8 cellular contexts compared by ENCODE assay signal in the genomic region with DNA sequence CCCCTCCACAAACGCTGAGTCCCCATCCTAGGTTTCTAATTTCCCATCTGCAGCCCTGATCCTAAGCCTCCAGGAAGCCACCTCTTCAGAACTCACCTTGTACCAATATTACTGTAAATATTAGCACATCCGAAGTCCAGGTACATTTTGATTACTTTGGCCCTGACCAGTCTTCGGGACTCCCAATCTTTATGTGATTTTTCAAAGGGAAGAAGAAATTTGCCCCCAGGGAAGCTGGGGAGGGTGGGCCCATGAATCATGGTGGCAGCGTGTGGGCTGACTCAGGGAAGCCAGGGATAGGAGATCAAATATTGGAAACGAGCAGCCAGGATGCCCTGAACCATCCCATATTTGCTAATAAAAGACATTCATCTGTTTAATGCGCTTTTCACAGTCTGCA.
"Had no signal": no experiment of that assay in that cellular context is flagged by ENCODE, and none has a peak within 500 bp of the region (broad histone marks: within the 10 kb centered on the region; RNA-seq: fewer than 3 reads in every experiment).

No MANE protein-coding gene starts in this region.

- H3K4me3 ChIP-seq: esophagus muscularis mucosa, mucosa of descending colon, tibial nerve had no signal

- H3K4me3 Mint-ChIP-seq: activated CD4-positive, alpha-beta memory T cell treated with anti-CD3 and anti-CD28 coated beads for 36 hours; activated naive CD8-positive, alpha-beta T cell treated with anti-CD3 and anti-CD28 coated beads for 36 hours; stimulated activated memory B cell treated with anti-CD40 and anti-IgM and Interleukin-4, amounts not matched to agents 10 μg/mL and 1 μg/mL and 100 μg/mL, for 72 hours had no signal

- H3K27ac ChIP-seq: esophagus muscularis mucosa, neutrophil, tibial nerve had no signal

- H3K27ac Mint-ChIP-seq: activated CD4-positive, alpha-beta memory T cell treated with anti-CD3 and anti-CD28 coated beads for 36 hours; activated naive CD8-positive, alpha-beta T cell treated with anti-CD3 and anti-CD28 coated beads for 36 hours; naive thymus-derived CD8-positive, alpha-beta T cell; stimulated activated memory B cell treated with anti-CD40 and anti-IgM and Interleukin-4, amounts not matched to agents 10 μg/mL and 1 μg/mL and 100 μg/mL, for 72 hours had no signal

- H3K9me3 ChIP-seq: esophagus muscularis mucosa, mucosa of descending colon, neutrophil, tibial nerve had no signal

- H3K27me3 ChIP-seq: esophagus muscularis mucosa, neutrophil, tibial nerve had no signal

- H3K36me3 Mint-ChIP-seq: activated CD4-positive, alpha-beta memory T cell treated with anti-CD3 and anti-CD28 coated beads for 36 hours; activated naive CD8-positive, alpha-beta T cell treated with anti-CD3 and anti-CD28 coated beads for 36 hours; naive thymus-derived CD8-positive, alpha-beta T cell; stimulated activated memory B cell treated with anti-CD40 and anti-IgM and Interleukin-4, amounts not matched to agents 10 μg/mL and 1 μg/mL and 100 μg/mL, for 72 hours had no signal

- H3K36me3 ChIP-seq: esophagus muscularis mucosa, neutrophil, tibial nerve had no signal
